ENCODE assay signal across 9 cellular contexts in the genomic region with DNA sequence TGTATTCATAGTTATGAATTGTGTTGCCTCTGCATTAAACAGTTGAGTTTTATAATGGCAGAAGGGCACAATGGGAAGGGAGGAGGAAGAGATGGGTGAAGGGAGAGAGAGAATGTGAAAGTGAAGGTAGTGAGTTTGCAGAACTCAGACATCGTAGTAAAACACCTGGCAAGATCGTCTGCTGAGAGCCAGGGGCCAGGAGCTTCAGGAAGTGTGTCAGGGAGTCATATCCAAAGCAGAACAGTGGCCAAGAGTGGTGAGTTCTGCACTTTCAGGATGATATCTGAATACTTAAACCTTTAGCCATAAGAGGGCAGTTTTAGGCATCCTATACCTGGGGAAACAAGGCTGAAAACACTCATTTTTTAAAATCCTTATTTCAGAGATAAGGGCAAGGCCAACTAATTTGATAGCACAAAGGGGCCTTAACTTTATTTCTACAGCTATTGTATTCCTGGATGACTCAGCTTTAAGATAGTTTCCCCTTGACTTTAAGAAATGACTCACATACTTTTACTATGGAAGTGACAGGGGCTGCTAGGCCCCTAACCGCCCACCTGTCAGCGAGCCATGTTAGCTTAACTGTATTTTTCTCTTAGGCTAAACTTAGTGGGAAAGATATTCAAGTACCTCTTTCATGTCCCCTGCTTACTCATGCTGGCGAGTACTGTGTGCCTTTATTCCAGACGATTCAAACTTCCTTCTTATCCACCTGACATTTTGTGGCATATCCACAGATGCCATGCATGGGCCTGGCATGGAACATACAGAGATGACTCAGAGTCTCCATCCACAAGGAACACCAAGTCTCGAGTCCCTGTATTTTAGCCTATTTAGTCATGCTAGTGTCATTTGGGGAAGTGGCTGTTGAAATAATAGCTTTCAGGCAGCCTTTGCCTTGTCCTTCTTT. TPM values are rescaled to one million over a fixed set of nuclear protein-coding genes. Genes with fewer than 3 reads are reported as not detected.
A peak's percentile ranks its signal among the peaks of the same experiment; 100 is the strongest.
DNase-seq lines count a peak whose midpoint lies in the region; ATAC-seq and TF ChIP-seq lines count a peak whose summit lies in the region.
"Had no signal": no experiment of that assay in that cellular context is flagged by ENCODE, and none has a peak within 500 bp of the region (broad histone marks: within the 10 kb centered on the region; RNA-seq: fewer than 3 reads in every experiment).

No MANE protein-coding gene starts in this region.

- intact Hi-C loops in IMR-90 (cut with micrococcal nuclease), result no loop called here
- intact Hi-C loops in posterior vena cava (cut with DNase I), result no loop called here

- H3K56ac ChIP-seq in IMR-90 (ENCODE audit: extremely low read depth, insufficient read depth, low read length), result no peak overlapping the region

- peak overlapping the region; percentile 53; the same call in 1 of the 2 replicates for H4K91ac ChIP-seq in IMR-90 (ENCODE audit: insufficient read depth, low read depth, low read length)

- peak overlapping the region; percentile 2; the same call in 1 of the 3 replicates for H2BK15ac ChIP-seq in IMR-90 (ENCODE audit: low read depth, low read length)

- TF ChIP-seq CTCF in IMR-90 (conservative IDR thresholded peaks at IDR 0.05; ENCODE audit: low read depth, low read length), result no peak

- WGBS in IMR-90 (ENCODE audit: extremely low coverage in 2 of 2, insufficient read length in 1 of 2), 2 experiments, result 54% methylated on average over 4 of the region's 7 CpGs; no CpG with 5 or more reads in 1 of the 2 experiments

- no peak overlapping the region for H3K4me2 ChIP-seq in IMR-90 (ENCODE audit: low read depth, low read length)

- peak overlapping the region; percentile 55; the same call in 1 of the 2 replicates for H2AK5ac ChIP-seq in IMR-90 (ENCODE audit: low read depth, low read length)

- no TSS peak for BruUV-seq in IMR-90 (replicated peaks; lab: Mats Ljungman, UMichigan)

- H2BK5ac ChIP-seq in IMR-90 (ENCODE audit: low read depth, low read length, poor library complexity, severe bottlenecking), result peak overlapping the region; percentile 32

- H2AFZ ChIP-seq in IMR-90 (replicated peaks; ENCODE audit: low read length, poor library complexity), result peak overlapping the region; percentile 14
- H2AFZ ChIP-seq: parathyroid adenoma had no signal

- H3K9ac ChIP-seq in IMR-90 (ENCODE audit: low read depth, low read length), result no peak overlapping the region
- H3K9ac ChIP-seq: parathyroid adenoma had no signal

- POLR2A ChIA-PET in IMR-90 (lab: Charles Lee; ENCODE audit: unreplicated experiment), result no interaction called here

- peak overlapping the region; percentile 24; the same call in 1 of the 2 replicates for H3K14ac ChIP-seq in IMR-90 (replicated peaks; ENCODE audit: low read depth, low read length)

- peak overlapping the region; percentile 77 for H2BK120ac ChIP-seq in IMR-90 (ENCODE audit: low read depth, low read length)

- H2BK20ac ChIP-seq in IMR-90 (ENCODE audit: low read depth, low read length), result peak overlapping the region; percentile 29; the same call in 1 of the 2 replicates

- no peaks in the 10 kb centered on the region for H3K9me3 ChIP-seq in IMR-90 (ENCODE audit: control insufficient read depth, insufficient read depth, low read length)

- H2AK9ac ChIP-seq in IMR-90 (replicated peaks; ENCODE audit: low read depth, low read length, poor library complexity), result peak overlapping the region; percentile 44

- peak overlapping the region in 1 of 2 experiments; percentile 37; a peak in 2 of 4 replicates for H4K8ac ChIP-seq in IMR-90 (ENCODE audit: low read depth in 2 of 2, low read length in 2 of 2)

- TF ChIP-seq RAD21 in IMR-90 (IDR thresholded peaks at IDR 0.05; ENCODE audit: low read length), result no peak

- dilution Hi-C loops in IMR-90 (cut with HindIII; ENCODE audit: low sequenced_read_pairs, unreplicated experiment), result no loop called here

- H4K5ac ChIP-seq in IMR-90 (ENCODE audit: low read depth, low read length), result no peak overlapping the region

- CTCF ChIA-PET in IMR-90 (lab: Yijun Ruan, JAX), result interaction anchor here (0.5 to 1.6 kb wide), 4 partner anchors 30 to 124 kb away, joined by 3 to 4 read pairs (median 3); no protein-coding TSS in a partner anchor

- H3K18ac ChIP-seq in IMR-90 (ENCODE audit: low read depth, low read length), result no peak overlapping the region

- no peaks in the 10 kb centered on the region; the same call in 1 of the 2 replicates for H3K36me3 ChIP-seq in IMR-90 (ENCODE audit: control insufficient read depth, insufficient read depth, low read length)

- H4K20me1 ChIP-seq in IMR-90 (ENCODE audit: insufficient read depth, low read length), result no peaks in the 10 kb centered on the region

- 0 out of 2 replicates have a peak overlapping the region, but pooled peaks have one; percentile 17 for H3K27ac ChIP-seq in IMR-90 (ENCODE audit: insufficient read depth, low read length)
- H3K27ac ChIP-seq: parathyroid adenoma had no signal

- no peak for TF ChIP-seq POLR2A in IMR-90 (IDR thresholded peaks at IDR 0.05; ENCODE audit: low read depth, low read length)

- H3K4me3 ChIP-seq in IMR-90 (ENCODE audit: insufficient read depth, low read depth, low read length), result no peak overlapping the region

- H3K23ac ChIP-seq in IMR-90 (ENCODE audit: low read depth, low read length), result no peak overlapping the region

- H3K9me1 ChIP-seq in IMR-90 (ENCODE audit: insufficient read depth, low read length), result peaks cover 13% of the 10 kb centered on the region

- H3K4me1 ChIP-seq in IMR-90 (ENCODE audit: control insufficient read depth, insufficient read depth, low read length), result peaks cover 18% of the 10 kb centered on the region

- no peaks in the 10 kb centered on the region for H3K27me3 ChIP-seq in IMR-90 (ENCODE audit: control insufficient read depth, insufficient read depth, low read length)

- in situ Hi-C loops in IMR-90 (cut with MboI; ENCODE audit: low sequenced_read_pairs), result loop anchor here (25.0 kb wide), 1 partner anchor 505 kb away; no protein-coding TSS in a partner anchor

- ATAC-seq in GM21619 (IDR thresholded peaks at IDR 0.05; ENCODE audit: unreplicated experiment) (peak; percentile 75), IMR-90 (ENCODE audit: low read depth) (no peak)

- peak; percentile 26 for DNase-seq in GM03348 (ENCODE audit: low spot score)
- peak; percentile 65 for DNase-seq in IMR-90
- DNase-seq in activated T-cell treated with anti-CD3 and anti-CD28 coated beads, Interleukin-2, amount 50 U/mL, for 48 hours, result peak; percentile 73 to 80
- DNase-seq in hepatic stellate cell (ENCODE audit: low spot score), result peak; percentile 15
- peak; percentile 17 to 38 (median 34) for DNase-seq in stimulated activated CD4-positive, alpha-beta T cell treated with anti-CD3 and anti-CD28 coated beads, TNF-alpha, amount 100 ng/mL, for 4 hours (ENCODE audit: low read depth in 3 of 3)
- DNase-seq in posterior vena cava (ENCODE audit: low spot score), result no peak
- DNase-seq in NCI-H526 (lab: John Stamatoyannopoulos, UW), result no peak

- peak overlapping the region; percentile 30 for H3K4ac ChIP-seq in IMR-90 (ENCODE audit: low read depth, low read length)

- H3K79me1 ChIP-seq in IMR-90 (ENCODE audit: low read depth in 1 of 2, low read length in 2 of 2), result peaks cover 14 to 35% of the 10 kb centered on the region in 2 experiments

TF ChIP-seq in IMR-90, 13 proteins besides CTCF, POLR2A, EP300 and RAD21:
- TF ChIP-seq RFX5 (IDR thresholded peaks at IDR 0.05; ENCODE audit: low read depth, low read length), result no peak
- peak; percentile 48; the same call in 1 of the 2 replicates for TF ChIP-seq FOS (IDR thresholded peaks at IDR 0.05; ENCODE audit: low read depth, low read length)
- peak; percentile 66 for TF ChIP-seq NFE2L2 (IDR thresholded peaks at IDR 0.05; ENCODE audit: low read depth, low read length)

RNA-seq across cellular contexts. Expression of gene RLBP1, which starts 53.9 kb away (rescaled TPM):
- not detected in 2 replicates for total RNA-seq in IMR-90 (2012; rRNA removed)
- polyA plus RNA-seq in IMR-90 (2012; rRNA removed), result not detected in 2 replicates
- not detected in 2 replicates for polyA plus RNA-seq in IMR-90 (2012; cell fraction: cytosol; rRNA removed)
- not detected in 2 replicates for polyA plus RNA-seq in IMR-90 (2012; cell fraction: nucleus; rRNA removed; ENCODE audit: low replicate concordance)
- total RNA-seq in posterior vena cava, result not detected

Comparison
In these comparisons a context has a peak if more than half of its experiments do, and no peak if none do; other contexts are left out.
1. DNase-seq: peak in GM03348 (single experiment), IMR-90 (single experiment), activated T-cell treated with anti-CD3 and anti-CD28 coated beads, Interleukin-2, amount 50 U/mL, for 48 hours (2 of 2), hepatic stellate cell (single experiment) and stimulated activated CD4-positive, alpha-beta T cell treated with anti-CD3 and anti-CD28 coated beads, TNF-alpha, amount 100 ng/mL, for 4 hours (3 of 3); none in posterior vena cava (single experiment) and NCI-H526 (0 of 2).